In genomic region chr9:133839822-133840329, GRCh38 we compare ENCODE assay signal across 10 cellular contexts.
DNase-seq lines count a peak whose midpoint lies in the region; ATAC-seq and TF ChIP-seq lines count a peak whose summit lies in the region.
"Had no signal": no experiment of that assay in that cellular context is flagged by ENCODE, and none has a peak within 500 bp of the region (broad histone marks: within the 10 kb centered on the region; RNA-seq: fewer than 3 reads in every experiment).

No MANE protein-coding gene starts in this region.

- H3K36me3 ChIP-seq in HUES48 (ENCODE audit: control insufficient read depth, insufficient read depth, low read length) (no peaks in the 10 kb centered on the region), body of pancreas (replicated peaks in 1 of 2; ENCODE audit: insufficient read depth in 1 of 2, low read depth in 2 of 2) (no peaks in the 10 kb centered on the region), skeletal muscle satellite cell (ENCODE audit: insufficient read depth, low read length) (no peaks in the 10 kb centered on the region)

- ATAC-seq in body of pancreas (peak; percentile 14), GM19467 (IDR thresholded peaks at IDR 0.05; ENCODE audit: unreplicated experiment) (no peak), GM19395 (IDR thresholded peaks at IDR 0.05; ENCODE audit: unreplicated experiment) (no peak)

- no peak for DNase-seq in body of pancreas
- peak; percentile 17 for DNase-seq in iPS DF 19.7 (ENCODE audit: low read depth, low spot score)
- DNase-seq in GM20000 (ENCODE audit: low spot score): no peak
- DNase-seq: activated CD8-positive, alpha-beta memory T cell treated with anti-CD3 and anti-CD28 coated beads, Interleukin-2, amount 50 U/mL, for 4 hours; NCI-H446; posterior cingulate gyrus had no signal

- H3K27me3 ChIP-seq in HUES48 (ENCODE audit: control insufficient read depth, insufficient read depth, low read length): no peaks in the 10 kb centered on the region
- H3K27me3 ChIP-seq in body of pancreas: no peaks in the 10 kb centered on the region
- H3K27me3 ChIP-seq in skeletal muscle satellite cell (ENCODE audit: control insufficient read depth, insufficient read depth, low read length): no peaks in the 10 kb centered on the region

- H3K9ac ChIP-seq in HUES48 (ENCODE audit: low read depth, low read length) (no peak overlapping the region), skeletal muscle satellite cell (ENCODE audit: low read depth, low read length) (no peak overlapping the region)

- 59 to 73% methylated on average over 15 of the region's 15 CpGs for WGBS in body of pancreas, 2 donors

- no peak for TF ChIP-seq POLR2A in body of pancreas (IDR thresholded peaks at IDR 0.05)

- peak overlapping the region; percentile 31 for H3K4me2 ChIP-seq in skeletal muscle satellite cell (ENCODE audit: low read length)

- peaks cover 14% of the 10 kb centered on the region for H3K4me1 ChIP-seq in HUES48 (ENCODE audit: control insufficient read depth, insufficient read depth, low read length)
- H3K4me1 ChIP-seq in body of pancreas: peaks cover 4% of the 10 kb centered on the region
- H3K4me1 ChIP-seq in skeletal muscle satellite cell (ENCODE audit: control insufficient read depth, insufficient read depth, low read length): peaks cover 17% of the 10 kb centered on the region

- peak overlapping the region; percentile 59 for H3K27ac ChIP-seq in HUES48 (ENCODE audit: low read depth, low read length)
- peak overlapping the region in 2 of 4 donors; percentile 9 to 16 for H3K27ac ChIP-seq in body of pancreas

- H3K4me3 ChIP-seq in HUES48 (ENCODE audit: low read depth, low read length): 0 out of 2 replicates have a peak overlapping the region, but pooled peaks have one; percentile 22
- H3K4me3 ChIP-seq in body of pancreas: no peak overlapping the region
- H3K4me3 ChIP-seq in skeletal muscle satellite cell (ENCODE audit: low read length): no peak overlapping the region

- TF ChIP-seq CTCF in body of pancreas (IDR thresholded peaks at IDR 0.05) (no peak), GM20000 (IDR thresholded peaks at IDR 0.05; ENCODE audit: extremely low read depth, missing control alignments) (no peak)

- H3K9me3 ChIP-seq in HUES48 (ENCODE audit: control insufficient read depth, insufficient read depth, low read length) (no peaks in the 10 kb centered on the region), body of pancreas (no peaks in the 10 kb centered on the region), skeletal muscle satellite cell (replicated peaks; ENCODE audit: low read length) (no peaks in the 10 kb centered on the region)

- intact Hi-C loops in body of pancreas (cut with DNase I): no loop called here
